16 cellular contexts compared by ENCODE assay signal in genomic region chr22:46453006-46453828, GRCh38.
DNase-seq lines count a peak whose midpoint lies in the region; ATAC-seq and TF ChIP-seq lines count a peak whose summit lies in the region.
"Had no signal": no experiment of that assay in that cellular context is flagged by ENCODE, and none has a peak within 500 bp of the region (broad histone marks: within the 10 kb centered on the region; RNA-seq: fewer than 3 reads in every experiment).

No MANE protein-coding gene starts in this region.

- TF ChIP-seq CTCF in right atrium auricular region (IDR thresholded peaks at IDR 0.05) (no peak), chondrocyte (IDR thresholded peaks at IDR 0.05) (no peak), upper lobe of left lung (IDR thresholded peaks at IDR 0.05) (no peak)

- intact Hi-C loops in Right ventricle myocardium inferior (cut with DNase I), result loop anchor here (10.0 kb wide), 1 partner anchor 82 kb away; the partner anchor contains the start of gene CELSR1

- no peak for TF ChIP-seq POLR2A in upper lobe of left lung (IDR thresholded peaks at IDR 0.05)

- H3K9me3 Mint-ChIP-seq in chondrocyte (ENCODE audit: low read depth), result no peaks in the 10 kb centered on the region
- H3K9me3 Mint-ChIP-seq in effector memory CD8-positive, alpha-beta T cell, result no peaks in the 10 kb centered on the region
- H3K9me3 Mint-ChIP-seq: T-helper 1 cell treated with Interleukin-12 subunit alpha and Interleukin-12 subunit beta and Interleukin-4 antibody, amounts not matched to agents 30 μg/mL and 1 μg/mL, for 36 hours had no signal

- peak overlapping the region; percentile 59 for H3K27ac Mint-ChIP-seq in chondrocyte (ENCODE audit: unreplicated experiment)
- no peak overlapping the region for H3K27ac Mint-ChIP-seq in effector memory CD8-positive, alpha-beta T cell
- H3K27ac Mint-ChIP-seq: natural killer cell; T-helper 1 cell treated with Interleukin-12 subunit alpha and Interleukin-12 subunit beta and Interleukin-4 antibody, amounts not matched to agents 30 μg/mL and 1 μg/mL, for 36 hours had no signal

- no peak for TF ChIP-seq EP300 in upper lobe of left lung (IDR thresholded peaks at IDR 0.05)

- peaks cover 66% of the 10 kb centered on the region for H3K4me1 Mint-ChIP-seq in chondrocyte (ENCODE audit: low read depth)
- H3K4me1 Mint-ChIP-seq in effector memory CD8-positive, alpha-beta T cell (ENCODE audit: low read depth in 2 of 2), result peaks cover 0 to 1% of the 10 kb centered on the region in 2 donors
- H3K4me1 Mint-ChIP-seq: natural killer cell had no signal

- H3K4me1 ChIP-seq in right atrium auricular region, result peaks cover 0 to 23% of the 10 kb centered on the region in 2 donors
- H3K4me1 ChIP-seq in upper lobe of left lung, result peaks cover 8 to 53% (median 29%) of the 10 kb centered on the region in 4 donors

- peaks cover under 1% of the 10 kb centered on the region for H3K36me3 Mint-ChIP-seq in chondrocyte (ENCODE audit: low read depth)
- H3K36me3 Mint-ChIP-seq in effector memory CD8-positive, alpha-beta T cell (ENCODE audit: insufficient read depth), result no peaks in the 10 kb centered on the region
- H3K36me3 Mint-ChIP-seq: natural killer cell had no signal

- ATAC-seq in Right ventricle myocardium inferior (peak; percentile 47), left lobe of liver (peak; percentile 87), upper lobe of left lung (ENCODE audit: low FRiP score in 2 of 2) (no peak), HG03469 (IDR thresholded peaks at IDR 0.05; ENCODE audit: unreplicated experiment) (no peak)
- no peak for ATAC-seq in effector memory CD8-positive, alpha-beta T cell (replicated peaks)
- ATAC-seq: natural killer cell had no signal

- 55 to 57% methylated on average over 21 to 30 of the region's 31 CpGs for WGBS in upper lobe of left lung, 2 donors

- peak; percentile 64 for DNase-seq in Right ventricle myocardium inferior (ENCODE audit: missing footprints)
- no peak for DNase-seq in right atrium auricular region (ENCODE audit: low spot score)
- peak; percentile 75 for DNase-seq in chondrocyte (ENCODE audit: low spot score)
- DNase-seq in left lobe of liver (ENCODE audit: low spot score), result peak; percentile 64
- DNase-seq in upper lobe of left lung, result peak in 1 of 2 donors; percentile 48
- DNase-seq in NCI-H1417 (lab: John Stamatoyannopoulos, UW), result no peak
- no peak for DNase-seq in effector memory CD8-positive, alpha-beta T cell
- DNase-seq: activated CD4-positive, CD25-positive, alpha-beta regulatory T cell treated with anti-CD3 and anti-CD28 coated beads, Interleukin-2, amount 50 U/mL, for 72 hours; activated naive CD4-positive, alpha-beta T cell treated with anti-CD3 and anti-CD28 coated beads, Interleukin-2, amount 50 U/mL, for 16 hours; Caco-2; cerebellar nuclear complex; natural killer cell; NCI-H446; stimulated activated CD4-positive, alpha-beta T cell treated with anti-CD3 and anti-CD28 coated beads, Interleukin-4, amount 100 ng/mL, for 24 hours had no signal

- H3K4me3 Mint-ChIP-seq in chondrocyte (ENCODE audit: unreplicated experiment), result no peak overlapping the region
- no peak overlapping the region for H3K4me3 Mint-ChIP-seq in effector memory CD8-positive, alpha-beta T cell
- H3K4me3 Mint-ChIP-seq: natural killer cell; T-helper 1 cell treated with Interleukin-12 subunit alpha and Interleukin-12 subunit beta and Interleukin-4 antibody, amounts not matched to agents 30 μg/mL and 1 μg/mL, for 36 hours had no signal

- H3K27ac ChIP-seq in right atrium auricular region, result no peak overlapping the region
- peak overlapping the region in 3 of 4 donors; percentile 48 to 55 (median 48) for H3K27ac ChIP-seq in upper lobe of left lung

- H3K4me3 ChIP-seq in right atrium auricular region (no peak overlapping the region), upper lobe of left lung (no peak overlapping the region)

- H3K27me3 Mint-ChIP-seq in chondrocyte (ENCODE audit: low read depth), result no peaks in the 10 kb centered on the region
- peaks cover 27 to 81% of the 10 kb centered on the region in 2 donors for H3K27me3 Mint-ChIP-seq in effector memory CD8-positive, alpha-beta T cell

- H3K27me3 ChIP-seq in right atrium auricular region, result no peaks in the 10 kb centered on the region
- no peaks in the 10 kb centered on the region for H3K27me3 ChIP-seq in upper lobe of left lung

- no peaks in the 10 kb centered on the region for H3K36me3 ChIP-seq in right atrium auricular region
- no peaks in the 10 kb centered on the region for H3K36me3 ChIP-seq in upper lobe of left lung

- H3K9me3 ChIP-seq in right atrium auricular region (no peaks in the 10 kb centered on the region), upper lobe of left lung (no peaks in the 10 kb centered on the region)
- H3K9me3 ChIP-seq: Caco-2 had no signal

Comparison
In these comparisons a context has a peak if more than half of its experiments do, and no peak if none do; other contexts are left out.
1. DNase-seq: peak in Right ventricle myocardium inferior (single experiment), chondrocyte (single experiment) and left lobe of liver (single experiment); none in right atrium auricular region (single experiment), NCI-H1417 (0 of 3) and effector memory CD8-positive, alpha-beta T cell (0 of 3).
2. ATAC-seq: peak in Right ventricle myocardium inferior (single experiment) and left lobe of liver (single experiment); none in upper lobe of left lung (0 of 2), HG03469 (single experiment) and effector memory CD8-positive, alpha-beta T cell (single experiment).
3. H3K27ac ChIP-seq: peak in upper lobe of left lung (3 of 4); none in right atrium auricular region (0 of 2).